ENCODE assay signal across 8 cellular contexts in the genomic region with DNA sequence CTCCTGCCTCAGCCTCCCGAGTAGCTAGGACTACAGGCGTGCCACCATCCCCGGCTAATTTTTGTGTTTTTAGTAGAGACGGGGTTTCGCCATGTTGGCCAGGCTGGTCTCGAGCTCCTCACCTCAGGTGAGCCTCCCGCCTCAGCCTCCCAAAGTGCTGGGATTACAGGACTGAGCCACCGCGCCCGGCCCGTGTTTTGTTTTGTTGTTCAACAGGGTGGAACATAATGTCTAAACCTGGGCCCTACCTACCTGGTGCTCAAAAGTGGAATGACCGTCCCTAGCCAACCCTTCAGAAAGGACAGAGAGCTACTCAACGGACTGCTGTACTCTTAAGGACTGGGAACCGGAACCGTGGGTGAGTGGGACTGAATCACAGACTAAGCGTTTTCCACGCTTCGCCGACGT. TPM values are rescaled to one million over a fixed set of nuclear protein-coding genes. Genes with fewer than 3 reads are reported as not detected.
DNase-seq lines count a peak whose midpoint lies in the region; ATAC-seq and TF ChIP-seq lines count a peak whose summit lies in the region.

No MANE protein-coding gene starts in this region.

- intact Hi-C loops in left lung (cut with DNase I), result no loop called here

- H3K27ac ChIP-seq in angular gyrus (ENCODE audit: low read depth, low read length) (peak overlapping the region; percentile 97), left lung (peak overlapping the region; percentile 89 to 97)

- peak overlapping the region; percentile 97 for H3K4me3 ChIP-seq in left lung

- peaks cover 33% of the 10 kb centered on the region for H3K36me3 Mint-ChIP-seq in activated naive CD4-positive, alpha-beta T cell treated with anti-CD3 and anti-CD28 coated beads, Interleukin-2, amount 10 ng/mL, durations not matched to agents 7 days and 5 days
- H3K36me3 Mint-ChIP-seq in type B pancreatic cell, result peaks cover 15% of the 10 kb centered on the region

- no peaks in the 10 kb centered on the region for H3K9me3 Mint-ChIP-seq in activated naive CD4-positive, alpha-beta T cell treated with anti-CD3 and anti-CD28 coated beads, Interleukin-2, amount 10 ng/mL, durations not matched to agents 7 days and 5 days
- no peaks in the 10 kb centered on the region for H3K9me3 Mint-ChIP-seq in type B pancreatic cell

- no peak for TF ChIP-seq CTCF in left lung (IDR thresholded peaks at IDR 0.05)
- no peak for TF ChIP-seq CTCF in type B pancreatic cell (conservative IDR thresholded peaks at IDR 0.05)

- ATAC-seq in left lung (peak; percentile 51), HG03571 (IDR thresholded peaks at IDR 0.05; ENCODE audit: unreplicated experiment) (no peak)

- no peaks in the 10 kb centered on the region for H3K9me3 ChIP-seq in left lung

- H3K27me3 ChIP-seq in left lung, result no peaks in the 10 kb centered on the region

- no peaks in the 10 kb centered on the region for H3K27me3 Mint-ChIP-seq in activated naive CD4-positive, alpha-beta T cell treated with anti-CD3 and anti-CD28 coated beads, Interleukin-2, amount 10 ng/mL, durations not matched to agents 7 days and 5 days
- H3K27me3 Mint-ChIP-seq in type B pancreatic cell, result no peaks in the 10 kb centered on the region

- H3K36me3 ChIP-seq in left lung, result no peaks in the 10 kb centered on the region

- CTCF ChIA-PET in activated naive CD4-positive, alpha-beta T cell treated with anti-CD3 and anti-CD28 coated beads, Interleukin-2, amount 10 ng/mL, durations not matched to agents 7 days and 5 days (lab: Charles Lee), result interaction anchor here (0.5 to 2.3 kb wide), 16 partner anchors 9 to 245 kb away, joined by 3 to 17 read pairs (median 4); partner anchors contain the start of gene PAGR1

- H3K27ac Mint-ChIP-seq in activated naive CD4-positive, alpha-beta T cell treated with anti-CD3 and anti-CD28 coated beads, Interleukin-2, amount 10 ng/mL, durations not matched to agents 7 days and 5 days, result peak overlapping the region; percentile 96
- H3K27ac Mint-ChIP-seq in type B pancreatic cell, result peak overlapping the region; percentile 99

- H3K4me3 Mint-ChIP-seq in activated naive CD4-positive, alpha-beta T cell treated with anti-CD3 and anti-CD28 coated beads, Interleukin-2, amount 10 ng/mL, durations not matched to agents 7 days and 5 days, result peak overlapping the region; percentile 96
- H3K4me3 Mint-ChIP-seq in type B pancreatic cell, result peak overlapping the region; percentile 98

- no peak for DNase-seq in activated naive CD4-positive, alpha-beta T cell treated with anti-CD3 and anti-CD28 coated beads, Interleukin-2, amount 10 ng/mL, durations not matched to agents 7 days and 5 days
- no peak for DNase-seq in activated naive CD4-positive, alpha-beta T cell (lab: John Stamatoyannopoulos, UW)
- DNase-seq in left lung, result no peak
- no peak for DNase-seq in type B pancreatic cell (ENCODE audit: extremely low spot score, unreplicated experiment)
- DNase-seq in occipital lobe (lab: John Stamatoyannopoulos, UW), result no peak
- no peak for DNase-seq in NCI-H187 treated with DMSO at 0.1 percent for 48 hours (lab: John Stamatoyannopoulos, UW)

- H3K4me1 ChIP-seq in left lung, result peaks cover 0 to 32% of the 10 kb centered on the region in 2 donors

- H3K4me1 Mint-ChIP-seq in activated naive CD4-positive, alpha-beta T cell treated with anti-CD3 and anti-CD28 coated beads, Interleukin-2, amount 10 ng/mL, durations not matched to agents 7 days and 5 days, result peaks cover 55% of the 10 kb centered on the region
- peaks cover 24% of the 10 kb centered on the region for H3K4me1 Mint-ChIP-seq in type B pancreatic cell (ENCODE audit: unreplicated experiment)

RNA-seq across cellular contexts. Expression of gene KIF22, which starts 0.8 kb away (rescaled TPM):
- total RNA-seq in left lung (10 to 100 TPM; 24.8 to 32.5 TPM), type B pancreatic cell (ENCODE audit: low replicate concordance) (54.8 and 112 TPM in 2 replicates), occipital lobe (35.7 TPM)

RNA-seq across cellular contexts. Expression of gene ZG16, which starts 11.7 kb away (rescaled TPM):
- total RNA-seq in left lung, result not detected
- 0.85 and 1.5 TPM in 2 replicates for total RNA-seq in type B pancreatic cell (ENCODE audit: low replicate concordance)
- not detected for total RNA-seq in occipital lobe

RNA-seq across cellular contexts. Expression of gene MAZ, which starts 16.6 kb away (rescaled TPM):
- total RNA-seq in left lung (100 to 1,000 TPM; 193 to 205 TPM), type B pancreatic cell (ENCODE audit: low replicate concordance) (207 and 294 TPM in 2 replicates), occipital lobe (271 TPM)

RNA-seq across cellular contexts. Expression of gene PRRT2, which starts 22.2 kb away (rescaled TPM):
- total RNA-seq in left lung, result 1 to 10 TPM in 1 of 2 donors, under 1 TPM in 1; 0.94 to 3.1 TPM
- 1.4 and 15.1 TPM in 2 replicates for total RNA-seq in type B pancreatic cell (ENCODE audit: low replicate concordance)
- 20.6 TPM for total RNA-seq in occipital lobe

RNA-seq across cellular contexts. Expression of gene PAGR1, which starts 26.2 kb away (rescaled TPM):
- total RNA-seq in left lung (10 to 100 TPM; 16.4 to 23.1 TPM), type B pancreatic cell (ENCODE audit: low replicate concordance) (25.5 and 33.5 TPM in 2 replicates), occipital lobe (10.8 TPM)
